2 cellular contexts compared by ENCODE assay signal in the genomic region with DNA sequence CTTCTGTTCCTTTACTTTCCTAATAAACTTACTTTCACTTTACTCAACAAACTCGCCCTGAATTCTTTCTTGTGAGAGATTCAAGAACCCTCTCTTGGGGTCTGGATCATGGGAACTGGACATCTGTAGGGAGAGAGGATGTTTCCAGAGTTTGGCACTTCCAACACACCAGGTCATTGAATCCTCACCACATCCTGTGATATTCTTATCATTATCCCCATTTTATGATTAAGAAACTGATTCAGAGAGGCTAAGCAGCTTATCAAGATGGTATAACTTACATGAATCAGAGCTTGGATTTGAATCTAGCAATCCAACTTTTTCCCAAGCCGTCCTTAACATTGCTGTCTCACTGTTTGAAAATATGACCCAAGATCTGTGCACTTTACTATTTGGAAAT.
TF ChIP-seq lines count a peak whose summit lies in the region.

No MANE protein-coding gene starts in this region.

TF ChIP-seq in HCT116, 20 proteins besides CTCF, POLR2A, EP300 and RAD21:
- TF ChIP-seq FOSL1 (IDR thresholded peaks at IDR 0.05; ENCODE audit: low read depth): no peak
- TF ChIP-seq JUND (IDR thresholded peaks at IDR 0.05): no peak
- no peak for TF ChIP-seq ZNF274 (IDR thresholded peaks at IDR 0.05; ENCODE audit: low read depth, low read length)
- TF ChIP-seq REST (IDR thresholded peaks at IDR 0.05; ENCODE audit: low read depth): no peak
- no peak for TF ChIP-seq YY1 (IDR thresholded peaks at IDR 0.05; ENCODE audit: extremely low read depth, insufficient replicate concordance, low read depth, low read length)
- no peak for TF ChIP-seq SP1 (IDR thresholded peaks at IDR 0.05; ENCODE audit: low read depth)
- TF ChIP-seq SIN3A (IDR thresholded peaks at IDR 0.05; ENCODE audit: low read depth): no peak
- TF ChIP-seq, protein P1, sequence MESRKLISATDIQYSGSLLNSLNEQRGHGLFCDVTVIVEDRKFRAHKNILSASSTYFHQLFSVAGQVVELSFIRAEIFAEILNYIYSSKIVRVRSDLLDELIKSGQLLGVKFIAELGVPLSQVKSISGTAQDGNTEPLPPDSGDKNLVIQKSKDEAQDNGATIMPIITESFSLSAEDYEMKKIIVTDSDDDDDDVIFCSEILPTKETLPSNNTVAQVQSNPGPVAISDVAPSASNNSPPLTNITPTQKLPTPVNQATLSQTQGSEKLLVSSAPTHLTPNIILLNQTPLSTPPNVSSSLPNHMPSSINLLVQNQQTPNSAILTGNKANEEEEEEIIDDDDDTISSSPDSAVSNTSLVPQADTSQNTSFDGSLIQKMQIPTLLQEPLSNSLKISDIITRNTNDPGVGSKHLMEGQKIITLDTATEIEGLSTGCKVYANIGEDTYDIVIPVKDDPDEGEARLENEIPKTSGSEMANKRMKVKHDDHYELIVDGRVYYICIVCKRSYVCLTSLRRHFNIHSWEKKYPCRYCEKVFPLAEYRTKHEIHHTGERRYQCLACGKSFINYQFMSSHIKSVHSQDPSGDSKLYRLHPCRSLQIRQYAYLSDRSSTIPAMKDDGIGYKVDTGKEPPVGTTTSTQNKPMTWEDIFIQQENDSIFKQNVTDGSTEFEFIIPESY (IDR thresholded peaks at IDR 0.05; ENCODE audit: extremely low read depth, insufficient replicate concordance, low read length): no peak
- no peak for TF ChIP-seq EZH2 (IDR thresholded peaks at IDR 0.05)
- TF ChIP-seq SRF (IDR thresholded peaks at IDR 0.05; ENCODE audit: low read depth): no peak
- no peak for TF ChIP-seq EGR1 (IDR thresholded peaks at IDR 0.05; ENCODE audit: low read depth)
- no peak for TF ChIP-seq ELF1 (IDR thresholded peaks at IDR 0.05; ENCODE audit: borderline replicate concordance, low read depth)
- TF ChIP-seq TCF7L2 (IDR thresholded peaks at IDR 0.05; ENCODE audit: borderline replicate concordance, extremely low read depth, insufficient read depth, insufficient read length): no peak
- no peak for TF ChIP-seq POLR2AphosphoS5 (IDR thresholded peaks at IDR 0.05; ENCODE audit: low read depth, low read length)
- TF ChIP-seq CBX3 (IDR thresholded peaks at IDR 0.05; ENCODE audit: low read depth): no peak

TF ChIP-seq in GM12878, 131 proteins besides CTCF, POLR2A, EP300 and RAD21:
- TF ChIP-seq CBX5 (IDR thresholded peaks at IDR 0.05; ENCODE audit: low read depth) (no peak), E4F1 (IDR thresholded peaks at IDR 0.05; ENCODE audit: borderline replicate concordance, partially characterized antibody) (no peak), SREBF1 (IDR thresholded peaks at IDR 0.05; ENCODE audit: low read length) (no peak), YY1 (IDR thresholded peaks at IDR 0.05; ENCODE audit: low read depth, low read length) (no peak), MEF2B (IDR thresholded peaks at IDR 0.05; ENCODE audit: partially characterized antibody, poor library complexity, severe bottlenecking) (no peak), MTA2 (IDR thresholded peaks at IDR 0.05; ENCODE audit: low read depth) (no peak)
